Comparison of ENCODE assay signal across 11 cellular contexts in genomic region chr12:6959376-6960290, GRCh38. TPM values are rescaled to one million over a fixed set of nuclear protein-coding genes. Genes with fewer than 3 reads are reported as not detected.
DNase-seq lines count a peak whose midpoint lies in the region; ATAC-seq, FAIRE-seq and TF ChIP-seq lines count a peak whose summit lies in the region.
"Had no signal": no experiment of that assay in that cellular context is flagged by ENCODE, and none has a peak within 500 bp of the region (broad histone marks: within the 10 kb centered on the region; RNA-seq: fewer than 3 reads in every experiment).

No MANE protein-coding gene starts in this region.

- H3K4me3 ChIP-seq in GM12878 = peak overlapping the region; percentile 95
- H3K4me3 ChIP-seq in PC-3 (ENCODE audit: low read length) = no peak overlapping the region

- H3F3A ChIP-seq in PC-3 (ENCODE audit: low read length, unreplicated experiment) = no peaks in the 10 kb centered on the region

- TF ChIP-seq POLR2A in GM18505 (IDR thresholded peaks at IDR 0.05; ENCODE audit: borderline replicate concordance, extremely low read depth, insufficient read depth, insufficient read length) (peak; percentile 41), GM12878 (IDR thresholded peaks at IDR 0.05; ENCODE audit: low read depth, low read length) (no peak)

- H3K27me3 ChIP-seq in GM12878 (replicated peaks in 1 of 2; ENCODE audit: control insufficient read depth in 2 of 2, insufficient read depth in 2 of 2, low read length in 1 of 2) = no peaks in the 10 kb centered on the region
- no peaks in the 10 kb centered on the region for H3K27me3 ChIP-seq in PC-3 (ENCODE audit: low read length)

- no peak for TF ChIP-seq RAD21 in GM12878 (IDR thresholded peaks at IDR 0.05; ENCODE audit: insufficient read depth, low read depth, low read length)

- POLR2A ChIA-PET in GM12878 (lab: Charles Lee) = interaction anchor here (0.6 to 13.5 kb wide), 10 partner anchors 15 to 166 kb away, joined by 3 to 524 read pairs (median 4); partner anchors contain the start of genes C12orf57, C1RL, CDCA3 and ENO2
- POLR2A ChIA-PET in PC-3 (lab: Charles Lee; ENCODE audit: unreplicated experiment) = no interaction called here

- peak overlapping the region; percentile 99 for H3K4me2 ChIP-seq in GM12878 (ENCODE audit: control insufficient read depth, insufficient read depth)
- H3K4me2 ChIP-seq in PC-3 (ENCODE audit: low read length) = no peak overlapping the region

- ATAC-seq in GM18505 (IDR thresholded peaks at IDR 0.05; ENCODE audit: unreplicated experiment) = peak; percentile 5
- ATAC-seq in HG03442 (IDR thresholded peaks at IDR 0.05; ENCODE audit: unreplicated experiment) = peak; percentile 7
- ATAC-seq in GM12878 = peak; percentile 22
- no peak for ATAC-seq in PC-3
- ATAC-seq in HG03457 (IDR thresholded peaks at IDR 0.05; ENCODE audit: unreplicated experiment) = no peak
- no peak for ATAC-seq in GM19023 (IDR thresholded peaks at IDR 0.05; ENCODE audit: unreplicated experiment)

- H2AFZ ChIP-seq in GM12878 (ENCODE audit: control insufficient read depth, low read depth, low read length) = no peak overlapping the region
- no peak overlapping the region for H2AFZ ChIP-seq in PC-3 (ENCODE audit: low read length)

- RAD21 ChIA-PET in GM12878 (lab: Charles Lee; ENCODE audit: unreplicated experiment) = interaction anchor here (0.7 to 13.5 kb wide), 6 partner anchors 9 to 119 kb away, joined by 4 to 426 read pairs (median 4); partner anchors contain the start of genes C12orf57, LPCAT3, PTPN6 and RNU7-1

- TF ChIP-seq EP300 in GM12878 (IDR thresholded peaks at IDR 0.05; ENCODE audit: borderline replicate concordance in 1 of 2, control insufficient read depth in 1 of 2, low read depth in 2 of 2, low read length in 2 of 2) = peak; percentile 7 to 24; a peak in 2 of 4 replicates

- H3K4me1 ChIP-seq in GM12878 (ENCODE audit: control insufficient read depth, insufficient read depth, low read length) = peaks cover 79% of the 10 kb centered on the region
- H3K4me1 ChIP-seq in PC-3 (ENCODE audit: insufficient read depth, low read length) = peaks cover 14% of the 10 kb centered on the region

- no peak for FAIRE-seq in GM12878 (lab: Jason Lieb, UNC)
- FAIRE-seq: colon had no signal

- CTCF ChIA-PET in GM12878 (lab: Yijun Ruan, JAX) = interaction anchor here (0.9 to 13.2 kb wide), 9 partner anchors 9 to 207 kb away, joined by 3 to 645 read pairs (median 4); partner anchors contain the start of genes C12orf57, C1RL, LPCAT3 and MLF2
- CTCF ChIA-PET in PC-3 (lab: Charles Lee) = interaction anchor here (1.5 kb wide), 1 partner anchor 13 kb away, joined by 6 read pairs; no protein-coding TSS in a partner anchor

- H4K20me1 ChIP-seq in GM12878 (ENCODE audit: control insufficient read depth, insufficient read depth) (no peaks in the 10 kb centered on the region), PC-3 (ENCODE audit: low read length) (no peaks in the 10 kb centered on the region)

- H3K9ac ChIP-seq in GM12878 (ENCODE audit: control insufficient read depth, insufficient read depth, low read length) (peak overlapping the region; percentile 91), PC-3 (ENCODE audit: low read length) (no peak overlapping the region)

- DNase-seq in GM12878 (ENCODE audit: low read depth, low spot score) = no peak
- peak; percentile 81 for DNase-seq in posterior vena cava (ENCODE audit: low spot score)
- DNase-seq in PC-3 = no peak
- no peak for DNase-seq in DMS153 treated with DMSO at 0.1 percent for 48 hours (lab: John Stamatoyannopoulos, UW; ENCODE audit: unreplicated experiment)

- H3K36me3 ChIP-seq in GM12878 (ENCODE audit: control insufficient read depth in 2 of 2, insufficient read depth in 2 of 2, low read length in 1 of 2) (peaks cover 14 to 30% of the 10 kb centered on the region in 2 experiments), PC-3 (ENCODE audit: low read depth, low read length) (no peaks in the 10 kb centered on the region)

- H3K79me2 ChIP-seq in GM12878 (ENCODE audit: control insufficient read depth, insufficient read depth, low read length) (peaks cover 66% of the 10 kb centered on the region), PC-3 (ENCODE audit: low read length) (no peaks in the 10 kb centered on the region)

- H3K9me3 ChIP-seq in GM12878 (replicated peaks; ENCODE audit: control insufficient read depth, insufficient read depth, low read length) = no peaks in the 10 kb centered on the region
- no peaks in the 10 kb centered on the region for H3K9me3 ChIP-seq in PC-3 (ENCODE audit: low read length)

- no peaks in the 10 kb centered on the region for H3K9me2 ChIP-seq in PC-3 (replicated peaks; ENCODE audit: low read length)

- 30% methylated on average over 33 of the region's 33 CpGs for WGBS in GM12878 (ENCODE audit: insufficient coverage, insufficient replicate concordance, low lambda C conversion rate, missing lambda C conversion rate)

- in situ Hi-C loops in GM12878 (cut with MboI) = loop anchor here (5.0 to 25.0 kb wide), 2 partner anchors 153 to 1678 kb away; no protein-coding TSS in a partner anchor

- H3K27ac ChIP-seq in GM12878 (ENCODE audit: control insufficient read depth, insufficient read depth) (peak overlapping the region; percentile 99), PC-3 (ENCODE audit: low read length) (no peak overlapping the region)

- no peak for TF ChIP-seq CTCF in GM12878 (IDR thresholded peaks at IDR 0.05 in 2 of 3, conservative IDR thresholded peaks at IDR 0.05 in 1 of 3; ENCODE audit: control insufficient read depth in 2 of 3, extremely low read depth in 1 of 3, insufficient read depth in 1 of 3, low read depth in 3 of 3, low read length in 3 of 3)
- no peak for TF ChIP-seq CTCF in PC-3 (conservative IDR thresholded peaks at IDR 0.05; ENCODE audit: low read depth, low read length)

- intact Hi-C loops in GM12878 (cut with micrococcal nuclease; ENCODE audit: unreplicated experiment) (loop anchor here (1.0 to 5.0 kb wide), 3 partner anchors 15 to 153 kb away; partner anchors contain the start of gene C12orf57), posterior vena cava (cut with DNase I) (loop anchor here (10.0 kb wide), 3 partner anchors 125 to 155 kb away; partner anchors contain the start of gene C1R (in 1 of the 2)), PC-3 (cut with micrococcal nuclease) (no loop called here)

- TSS peak; percentile 44 for BruUV-seq in GM12878 (replicated peaks; lab: Mats Ljungman, UMichigan)
- BruUV-seq in PC-3 (replicated peaks; lab: Mats Ljungman, UMichigan) = no TSS peak

- SMC1A ChIA-PET in GM12878 (lab: Charles Lee; ENCODE audit: uncharacterized antibody, unreplicated experiment) = interaction anchor here (1.1 to 13.2 kb wide), 4 partner anchors 12 to 149 kb away, joined by 3 to 395 read pairs (median 4); partner anchors contain the start of genes C12orf57, C1RL, PTPN6 and RNU7-1

RNA-seq across cellular contexts. Expression of gene PTPN6, which starts 8.5 kb away (rescaled TPM):
- 158 and 159 TPM in 2 replicates for total RNA-seq in GM12878 (2013; cell fraction: nucleolus; rRNA removed)
- total RNA-seq in GM12878 (2014; rRNA removed) (346 and 376 TPM in 2 replicates), GM12878 (2014; rRNA removed; fragmentation: Illumina TruSeq; extraction: Trizol) (214 and 235 TPM in 2 replicates), GM12878 (2021) (443 and 457 TPM in 2 replicates), posterior vena cava (10 to 100 TPM; 18.7 to 31.4 TPM), PC-3 (2014; rRNA removed) (22.5 and 28.4 TPM in 2 replicates)
- polyA plus RNA-seq in GM12878 (2011; ENCODE audit: low read depth) = 315 TPM
- polyA plus RNA-seq in GM12878 (2011; rRNA removed) (208 and 364 TPM in 2 replicates), GM12878 (2014; fragmentation: Illumina TruSeq; extraction: Trizol) (265 and 453 TPM in 2 replicates), GM12878 (2014; fragmentation: Nextera tagmentation; extraction: Ambion mirVana) (100 to 1,000 TPM; 229 to 413 TPM), GM12878 (2014; rRNA removed) (397 and 409 TPM in 2 replicates), GM12878 (2016; fragmentation: Nextera tagmentation; extraction: Ambion mirVana) (100 to 1,000 TPM; 325 to 364 TPM)
- 393 and 481 TPM in 2 replicates for polyA plus RNA-seq in GM12878 (2011; cell fraction: cytosol; rRNA removed)
- 567 and 675 TPM in 2 replicates for polyA plus RNA-seq in GM12878 (2011; cell fraction: nucleus; rRNA removed)
- 374 and 383 TPM in 2 replicates for polyA plus RNA-seq in GM12878 (2012)
- polyA minus RNA-seq in GM12878 (2011; rRNA and poly(A)+ RNA removed) = 268 and 357 TPM in 2 replicates
- polyA minus RNA-seq in GM12878 (2011; cell fraction: cytosol; rRNA and poly(A)+ RNA removed) = 137 and 144 TPM in 2 replicates
- 127 and 185 TPM in 2 replicates for polyA minus RNA-seq in GM12878 (2011; cell fraction: nucleus; rRNA and poly(A)+ RNA removed)

RNA-seq across cellular contexts. Expression of gene PHB2, which starts 10.8 kb away (rescaled TPM):
- 71.8 and 79.5 TPM in 2 replicates for total RNA-seq in GM12878 (2013; cell fraction: nucleolus; rRNA removed)
- total RNA-seq in GM12878 (2014; rRNA removed) (517 and 520 TPM in 2 replicates), GM12878 (2014; rRNA removed; fragmentation: Illumina TruSeq; extraction: Trizol) (421 and 455 TPM in 2 replicates), GM12878 (2021) (466 and 483 TPM in 2 replicates), posterior vena cava (100 to 1,000 TPM in 1 of 2 donors, 10 to 100 TPM in 1; 98.8 to 110 TPM), PC-3 (2014; rRNA removed) (353 and 376 TPM in 2 replicates)
- 203 TPM for polyA plus RNA-seq in GM12878 (2011; ENCODE audit: low read depth)
- polyA plus RNA-seq in GM12878 (2011; rRNA removed) (395 and 522 TPM in 2 replicates), GM12878 (2014; fragmentation: Illumina TruSeq; extraction: Trizol) (410 and 549 TPM in 2 replicates), GM12878 (2014; fragmentation: Nextera tagmentation; extraction: Ambion mirVana) (100 to 1,000 TPM; 112 to 270 TPM), GM12878 (2014; rRNA removed) (586 and 591 TPM in 2 replicates), GM12878 (2016; fragmentation: Nextera tagmentation; extraction: Ambion mirVana) (100 to 1,000 TPM; 412 to 433 TPM)
- 672 and 758 TPM in 2 replicates for polyA plus RNA-seq in GM12878 (2011; cell fraction: cytosol; rRNA removed)
- polyA plus RNA-seq in GM12878 (2011; cell fraction: nucleus; rRNA removed) = 449 and 501 TPM in 2 replicates
- polyA plus RNA-seq in GM12878 (2012) = 307 and 316 TPM in 2 replicates
- polyA minus RNA-seq in GM12878 (2011; rRNA and poly(A)+ RNA removed) = 204 and 309 TPM in 2 replicates
- 112 and 115 TPM in 2 replicates for polyA minus RNA-seq in GM12878 (2011; cell fraction: cytosol; rRNA and poly(A)+ RNA removed)
- 98.4 and 155 TPM in 2 replicates for polyA minus RNA-seq in GM12878 (2011; cell fraction: nucleus; rRNA and poly(A)+ RNA removed)

RNA-seq across cellular contexts. Expression of gene EMG1, which starts 11.1 kb away (rescaled TPM):
- 120 and 131 TPM in 2 replicates for total RNA-seq in GM12878 (2013; cell fraction: nucleolus; rRNA removed)
- total RNA-seq in GM12878 (2014; rRNA removed) = 54.6 and 69.0 TPM in 2 replicates
- 67.8 and 69.9 TPM in 2 replicates for total RNA-seq in GM12878 (2014; rRNA removed; fragmentation: Illumina TruSeq; extraction: Trizol)
- 82.4 and 84.4 TPM in 2 replicates for total RNA-seq in GM12878 (2021)
- 25.0 TPM for polyA plus RNA-seq in GM12878 (2011; ENCODE audit: low read depth)
- polyA plus RNA-seq in GM12878 (2011; rRNA removed) = 75.9 and 77.7 TPM in 2 replicates
- 52.6 and 55.9 TPM in 2 replicates for polyA plus RNA-seq in GM12878 (2011; cell fraction: cytosol; rRNA removed)
- 44.5 and 60.9 TPM in 2 replicates for polyA plus RNA-seq in GM12878 (2011; cell fraction: nucleus; rRNA removed)
- 44.6 and 77.4 TPM in 2 replicates for polyA plus RNA-seq in GM12878 (2012)
- 77.2 and 91.3 TPM in 2 replicates for polyA plus RNA-seq in GM12878 (2014; fragmentation: Illumina TruSeq; extraction: Trizol)
- 100 to 1,000 TPM; 158 to 164 TPM for polyA plus RNA-seq in GM12878 (2014; fragmentation: Nextera tagmentation; extraction: Ambion mirVana)
- polyA plus RNA-seq in GM12878 (2014; rRNA removed) = 78.0 and 94.4 TPM in 2 replicates
- polyA plus RNA-seq in GM12878 (2016; fragmentation: Nextera tagmentation; extraction: Ambion mirVana) = 100 to 1,000 TPM; 154 to 165 TPM
- 35.5 and 39.6 TPM in 2 replicates for polyA minus RNA-seq in GM12878 (2011; rRNA and poly(A)+ RNA removed)
- polyA minus RNA-seq in GM12878 (2011; cell fraction: cytosol; rRNA and poly(A)+ RNA removed) = 16.1 and 16.7 TPM in 2 replicates
- polyA minus RNA-seq in GM12878 (2011; cell fraction: nucleus; rRNA and poly(A)+ RNA removed) = 25.1 and 34.8 TPM in 2 replicates
- total RNA-seq in posterior vena cava = 10 to 100 TPM; 38.4 to 43.9 TPM
- 40.7 and 44.3 TPM in 2 replicates for total RNA-seq in PC-3 (2014; rRNA removed)

RNA-seq across cellular contexts. Expression of gene C12orf57, which starts 15.8 kb away (rescaled TPM):
- total RNA-seq in GM12878 (2013; cell fraction: nucleolus; rRNA removed) = 34.9 and 36.3 TPM in 2 replicates
- 223 and 231 TPM in 2 replicates for total RNA-seq in GM12878 (2014; rRNA removed)
- 109 and 124 TPM in 2 replicates for total RNA-seq in GM12878 (2014; rRNA removed; fragmentation: Illumina TruSeq; extraction: Trizol)
- total RNA-seq in GM12878 (2021) = 192 and 194 TPM in 2 replicates
- polyA plus RNA-seq in GM12878 (2011; ENCODE audit: low read depth) = 177 TPM
- polyA plus RNA-seq in GM12878 (2011; rRNA removed) = 183 and 331 TPM in 2 replicates
- polyA plus RNA-seq in GM12878 (2011; cell fraction: cytosol; rRNA removed) = 632 and 839 TPM in 2 replicates
- polyA plus RNA-seq in GM12878 (2011; cell fraction: nucleus; rRNA removed) = 336 and 343 TPM in 2 replicates
- polyA plus RNA-seq in GM12878 (2012) = 433 and 438 TPM in 2 replicates
- polyA plus RNA-seq in GM12878 (2014; fragmentation: Illumina TruSeq; extraction: Trizol) = 8.0 and 64.5 TPM in 2 replicates
- polyA plus RNA-seq in GM12878 (2014; fragmentation: Nextera tagmentation; extraction: Ambion mirVana) = 100 to 1,000 TPM; 138 to 170 TPM
- polyA plus RNA-seq in GM12878 (2014; rRNA removed) = 373 and 377 TPM in 2 replicates
- polyA plus RNA-seq in GM12878 (2016; fragmentation: Nextera tagmentation; extraction: Ambion mirVana) = 100 to 1,000 TPM; 274 to 291 TPM
- polyA minus RNA-seq in GM12878 (2011; rRNA and poly(A)+ RNA removed) = 89.4 and 141 TPM in 2 replicates
- 46.1 and 52.9 TPM in 2 replicates for polyA minus RNA-seq in GM12878 (2011; cell fraction: cytosol; rRNA and poly(A)+ RNA removed)
- polyA minus RNA-seq in GM12878 (2011; cell fraction: nucleus; rRNA and poly(A)+ RNA removed) = 71.7 and 114 TPM in 2 replicates
- 100 to 1,000 TPM; 189 to 206 TPM for total RNA-seq in posterior vena cava
- total RNA-seq in PC-3 (2014; rRNA removed) = 125 and 130 TPM in 2 replicates

RNA-seq across cellular contexts. Expression of gene RNU7-1, which starts 16.0 kb away (rescaled TPM):
- not detected in 2 replicates for total RNA-seq in GM12878 (2013; cell fraction: nucleolus; rRNA removed)
- not detected in 2 replicates for total RNA-seq in GM12878 (2014; rRNA removed)
- total RNA-seq in GM12878 (2014; rRNA removed; fragmentation: Illumina TruSeq; extraction: Trizol) = not detected in 2 replicates
- not detected in 2 replicates for total RNA-seq in GM12878 (2021)
- polyA plus RNA-seq in GM12878 (2011; ENCODE audit: low read depth) = not detected
- polyA plus RNA-seq in GM12878 (2011; rRNA removed) = not detected in 2 replicates
- not detected in 2 replicates for polyA plus RNA-seq in GM12878 (2011; cell fraction: cytosol; rRNA removed)
- not detected in 2 replicates for polyA plus RNA-seq in GM12878 (2011; cell fraction: nucleus; rRNA removed)
- not detected in 2 replicates for polyA plus RNA-seq in GM12878 (2012)
- polyA plus RNA-seq in GM12878 (2014; fragmentation: Illumina TruSeq; extraction: Trizol) = not detected in 2 replicates
- polyA plus RNA-seq in GM12878 (2014; fragmentation: Nextera tagmentation; extraction: Ambion mirVana) = not detected
- not detected in 2 replicates for polyA plus RNA-seq in GM12878 (2014; rRNA removed)
- not detected for polyA plus RNA-seq in GM12878 (2016; fragmentation: Nextera tagmentation; extraction: Ambion mirVana)
- not detected in 2 replicates for polyA minus RNA-seq in GM12878 (2011; rRNA and poly(A)+ RNA removed)
- polyA minus RNA-seq in GM12878 (2011; cell fraction: cytosol; rRNA and poly(A)+ RNA removed) = not detected in 2 replicates
- not detected in 2 replicates for polyA minus RNA-seq in GM12878 (2011; cell fraction: nucleus; rRNA and poly(A)+ RNA removed)
- total RNA-seq in posterior vena cava = not detected
- total RNA-seq in PC-3 (2014; rRNA removed) = not detected in 2 replicates
- total RNA-seq: omental fat pad, RPMI7951 had no signal

Comparison
In these comparisons a context has a peak if more than half of its experiments do, and no peak if none do; other contexts are left out.
1. ATAC-seq: peak in GM18505 (single experiment), HG03442 (single experiment) and GM12878 (single experiment); none in PC-3 (single experiment), HG03457 (single experiment) and GM19023 (single experiment).